ENCODE assay signal across 1 cellular context in genomic region chr19:54478677-54479266, GRCh38.
A peak's percentile ranks its signal among the peaks of the same experiment; 100 is the strongest.
TF ChIP-seq lines count a peak whose summit lies in the region.

No MANE protein-coding gene starts in this region.

TF ChIP-seq in K562, 482 proteins besides CTCF, POLR2A, EP300 and RAD21:
- TF ChIP-seq SREBF1 (IDR thresholded peaks at IDR 0.05; ENCODE audit: borderline replicate concordance, low read depth, low read length) (no peak), NCOR1 (IDR thresholded peaks at IDR 0.05) (no peak), SMC3 (conservative IDR thresholded peaks at IDR 0.05; ENCODE audit: insufficient read depth, low read depth, low read length) (0 out of 2 replicates have a peak, but pooled peaks have one; percentile 18), DEAF1 (CRISPR knock-in tag; IDR thresholded peaks at IDR 0.05) (peak; percentile 33), PKNOX1 (IDR thresholded peaks at IDR 0.05) (peak; percentile 69)
